In the genomic region with DNA sequence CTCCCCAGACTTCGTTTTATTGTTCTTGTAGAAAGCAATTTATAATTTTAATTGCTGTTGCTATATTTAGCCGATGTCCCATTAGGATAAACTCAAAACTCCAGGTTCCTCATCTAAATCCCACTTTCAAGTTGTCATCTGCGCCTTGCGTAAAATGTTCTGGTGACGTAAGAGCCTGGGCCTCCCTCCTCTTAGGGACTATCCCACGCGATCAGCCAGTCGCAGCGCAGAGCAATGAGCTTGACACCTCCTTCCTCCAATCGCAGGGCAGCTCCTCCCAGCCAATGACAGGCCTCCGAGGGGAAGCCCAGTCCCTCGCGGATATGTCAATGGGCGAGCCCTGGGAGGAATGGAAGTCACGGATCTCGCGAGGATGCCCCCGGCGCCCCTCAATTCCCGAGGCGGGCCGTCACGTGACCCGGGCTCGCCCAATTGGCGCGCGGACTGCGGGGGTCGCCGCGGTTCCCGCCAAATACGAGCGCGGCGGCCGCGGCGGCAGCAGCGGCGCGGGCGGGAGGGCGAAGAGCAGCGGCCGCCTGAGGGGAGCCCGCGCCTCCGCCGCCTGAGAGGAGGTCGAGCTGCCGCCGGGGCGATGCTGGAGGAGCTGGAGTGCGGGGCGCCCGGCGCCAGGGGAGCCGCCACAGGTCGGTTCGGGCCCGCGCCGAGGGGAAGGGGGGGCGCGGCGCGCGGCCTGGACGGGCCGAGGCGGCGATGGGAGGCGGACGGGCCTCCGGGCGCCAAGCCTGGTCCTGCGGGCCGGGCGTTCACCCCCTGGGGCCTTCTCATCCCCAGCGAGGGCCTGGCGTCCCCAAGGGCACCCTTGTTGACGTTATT, we compare ENCODE assay signal across 8 cellular contexts. TPM values are rescaled to one million over a fixed set of nuclear protein-coding genes. Genes with fewer than 3 reads are reported as not detected.
DNase-seq lines count a peak whose midpoint lies in the region; TF ChIP-seq lines count a peak whose summit lies in the region.

A gene with protein sequence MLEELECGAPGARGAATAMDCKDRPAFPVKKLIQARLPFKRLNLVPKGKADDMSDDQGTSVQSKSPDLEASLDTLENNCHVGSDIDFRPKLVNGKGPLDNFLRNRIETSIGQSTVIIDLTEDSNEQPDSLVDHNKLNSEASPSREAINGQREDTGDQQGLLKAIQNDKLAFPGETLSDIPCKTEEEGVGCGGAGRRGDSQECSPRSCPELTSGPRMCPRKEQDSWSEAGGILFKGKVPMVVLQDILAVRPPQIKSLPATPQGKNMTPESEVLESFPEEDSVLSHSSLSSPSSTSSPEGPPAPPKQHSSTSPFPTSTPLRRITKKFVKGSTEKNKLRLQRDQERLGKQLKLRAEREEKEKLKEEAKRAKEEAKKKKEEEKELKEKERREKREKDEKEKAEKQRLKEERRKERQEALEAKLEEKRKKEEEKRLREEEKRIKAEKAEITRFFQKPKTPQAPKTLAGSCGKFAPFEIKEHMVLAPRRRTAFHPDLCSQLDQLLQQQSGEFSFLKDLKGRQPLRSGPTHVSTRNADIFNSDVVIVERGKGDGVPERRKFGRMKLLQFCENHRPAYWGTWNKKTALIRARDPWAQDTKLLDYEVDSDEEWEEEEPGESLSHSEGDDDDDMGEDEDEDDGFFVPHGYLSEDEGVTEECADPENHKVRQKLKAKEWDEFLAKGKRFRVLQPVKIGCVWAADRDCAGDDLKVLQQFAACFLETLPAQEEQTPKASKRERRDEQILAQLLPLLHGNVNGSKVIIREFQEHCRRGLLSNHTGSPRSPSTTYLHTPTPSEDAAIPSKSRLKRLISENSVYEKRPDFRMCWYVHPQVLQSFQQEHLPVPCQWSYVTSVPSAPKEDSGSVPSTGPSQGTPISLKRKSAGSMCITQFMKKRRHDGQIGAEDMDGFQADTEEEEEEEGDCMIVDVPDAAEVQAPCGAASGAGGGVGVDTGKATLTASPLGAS (plus strand): TSS at position 470 of the 834 bp plus-strand sequence. CDS start 123 bp downstream, at position 593.

- H3K36me3 Mint-ChIP-seq in HFFc6 (ENCODE audit: low read depth): no peaks in the 10 kb centered on the region; the same call in 1 of the 2 replicates
- peaks cover 24% of the 10 kb centered on the region for H3K36me3 Mint-ChIP-seq in activated naive CD4-positive, alpha-beta T cell treated with anti-CD3 and anti-CD28 coated beads, Interleukin-2, amount 10 ng/mL, durations not matched to agents 7 days and 5 days

- H3K27ac Mint-ChIP-seq in HFFc6: peak within 1 kb of the TSS; percentile 93
- peak within 1 kb of the TSS; percentile 96 for H3K27ac Mint-ChIP-seq in activated naive CD4-positive, alpha-beta T cell treated with anti-CD3 and anti-CD28 coated beads, Interleukin-2, amount 10 ng/mL, durations not matched to agents 7 days and 5 days

- no peak for TF ChIP-seq EP300 in suprapubic skin (IDR thresholded peaks at IDR 0.05)

- H3K27me3 ChIP-seq in suprapubic skin: no peaks in the 10 kb centered on the region

- TF ChIP-seq POLR2A in NB4 (IDR thresholded peaks at IDR 0.05; ENCODE audit: extremely low read depth, insufficient read length) (peak; percentile 49), suprapubic skin (IDR thresholded peaks at IDR 0.05) (no peak)

- H3K27ac ChIP-seq in SK-N-MC (peak within 1 kb of the TSS; percentile 90), suprapubic skin (peak within 1 kb of the TSS; percentile 86)

- CTCF ChIA-PET in activated naive CD4-positive, alpha-beta T cell treated with anti-CD3 and anti-CD28 coated beads, Interleukin-2, amount 10 ng/mL, durations not matched to agents 7 days and 5 days (lab: Charles Lee): interaction anchor here (0.9 to 3.2 kb wide), 7 partner anchors 22 to 155 kb away, joined by 4 to 14 read pairs (median 5); partner anchors contain the start of genes HDGFL2 and YJU2

- peak within 1 kb of the TSS; percentile 97 for H3K9ac ChIP-seq in SK-N-MC (ENCODE audit: insufficient read length)

- WGBS in suprapubic skin: under 1% methylated on average over 13 of the region's 84 CpGs

- peak; percentile 99 for DNase-seq in GM04503 (ENCODE audit: low read depth)
- peak; percentile 100 for DNase-seq in HFFc6
- peak; percentile 98 for DNase-seq in NB4 (ENCODE audit: low read depth)
- DNase-seq in SK-N-MC (ENCODE audit: low read depth, low spot score): peak; percentile 100
- peak; percentile 100 for DNase-seq in activated naive CD4-positive, alpha-beta T cell treated with anti-CD3 and anti-CD28 coated beads, Interleukin-2, amount 10 ng/mL, durations not matched to agents 7 days and 5 days
- DNase-seq in germinal center (ENCODE audit: low spot score): peak; percentile 99
- peak; percentile 100 for DNase-seq in non-pigmented ciliary epithelial cell (ENCODE audit: low read depth)
- peak; percentile 100 for DNase-seq in suprapubic skin (ENCODE audit: low spot score in 2 of 2)

- peak within 1 kb of the TSS; percentile 93 for H3K4me3 Mint-ChIP-seq in HFFc6
- peak within 1 kb of the TSS; percentile 91 for H3K4me3 Mint-ChIP-seq in activated naive CD4-positive, alpha-beta T cell treated with anti-CD3 and anti-CD28 coated beads, Interleukin-2, amount 10 ng/mL, durations not matched to agents 7 days and 5 days

- H3K36me3 ChIP-seq in SK-N-MC (ENCODE audit: insufficient read depth, low read length) (peaks cover 24% of the 10 kb centered on the region), suprapubic skin (no peaks in the 10 kb centered on the region)

- H3K9me3 Mint-ChIP-seq in HFFc6: no peaks in the 10 kb centered on the region
- no peaks in the 10 kb centered on the region for H3K9me3 Mint-ChIP-seq in activated naive CD4-positive, alpha-beta T cell treated with anti-CD3 and anti-CD28 coated beads, Interleukin-2, amount 10 ng/mL, durations not matched to agents 7 days and 5 days

- peak within 1 kb of the TSS; percentile 93 for H3K4me3 ChIP-seq in NB4 (ENCODE audit: low read depth, low read length)
- H3K4me3 ChIP-seq in SK-N-MC: peak within 1 kb of the TSS; percentile 92
- H3K4me3 ChIP-seq in suprapubic skin: peak within 1 kb of the TSS; percentile 95

- peaks cover 56% of the 10 kb centered on the region for H3K4me1 ChIP-seq in suprapubic skin

- TF ChIP-seq CTCF in HFFc6 (IDR thresholded peaks at IDR 0.05) (no peak), NB4 (IDR thresholded peaks at IDR 0.05; ENCODE audit: low read depth, low read length) (no peak), suprapubic skin (IDR thresholded peaks at IDR 0.05) (no peak)

- H3K9me3 ChIP-seq in SK-N-MC (ENCODE audit: low read depth, low read length) (no peaks in the 10 kb centered on the region), suprapubic skin (no peaks in the 10 kb centered on the region)

- H3K27me3 Mint-ChIP-seq in HFFc6 (ENCODE audit: insufficient read depth): 0 out of 2 replicates have a peak, but pooled peaks cover 1% of the 10 kb centered on the region
- H3K27me3 Mint-ChIP-seq in activated naive CD4-positive, alpha-beta T cell treated with anti-CD3 and anti-CD28 coated beads, Interleukin-2, amount 10 ng/mL, durations not matched to agents 7 days and 5 days: no peaks in the 10 kb centered on the region

- H3K4me1 Mint-ChIP-seq in HFFc6 (ENCODE audit: low read depth): peaks cover 42% of the 10 kb centered on the region
- peaks cover 71% of the 10 kb centered on the region for H3K4me1 Mint-ChIP-seq in activated naive CD4-positive, alpha-beta T cell treated with anti-CD3 and anti-CD28 coated beads, Interleukin-2, amount 10 ng/mL, durations not matched to agents 7 days and 5 days

RNA-seq across cellular contexts. Expression of the gene that starts here (rescaled TPM):
- total RNA-seq in HFFc6 (2021; fragmentation: NEBNext Ultra II Directional; extraction: Animal tissue kit (Norgen Biotek cat#: 25700)): 10 to 100 TPM; 18.3 to 26.3 (median 24.4) TPM
- total RNA-seq in suprapubic skin: 10 to 100 TPM in 2 of 4 donors, 1 to 10 TPM in 2; 8.5 to 20.4 (median 11.4) TPM

Comparison
In these comparisons a context has a peak if more than half of its experiments do, and no peak if none do; other contexts are left out.
1. Peak in every context shown above with its lines: DNase-seq, H3K4me3 ChIP-seq and H3K27ac ChIP-seq.